ENCODE assay signal across 12 cellular contexts in genomic region chr9:71627537-71627936, GRCh38.
DNase-seq lines count a peak whose midpoint lies in the region; ATAC-seq and TF ChIP-seq lines count a peak whose summit lies in the region.
"Had no signal": no experiment of that assay in that cellular context is flagged by ENCODE, and none has a peak within 500 bp of the region (broad histone marks: within the 10 kb centered on the region; RNA-seq: fewer than 3 reads in every experiment).

No MANE protein-coding gene starts in this region.

- ATAC-seq in activated T-cell treated with anti-CD3 and anti-CD28 coated beads, Interleukin-2, amount 50 U/mL, for 72 hours (replicated peaks in 1 of 2): no peak

- H3K4me3 ChIP-seq in liver (ENCODE audit: low read depth in 1 of 3, low read length in 3 of 3) (no peak overlapping the region), HAP-1 (no peak overlapping the region), mesenchymal stem cell (ENCODE audit: insufficient read depth in 1 of 2, low read depth in 1 of 2, low read length in 2 of 2) (no peak overlapping the region)
- H3K4me3 ChIP-seq: BLaER1 treated with 17β-estradiol and CSF1 and Interleukin-3, amounts not matched to agents 10 nM and 100 nM had no signal

- H4K8ac ChIP-seq in mesenchymal stem cell (ENCODE audit: low read length): no peak overlapping the region

- H3K36me3 ChIP-seq in liver (ENCODE audit: control insufficient read depth in 4 of 4, insufficient read depth in 3 of 4, low read depth in 1 of 4, low read length in 3 of 4) (no peaks in the 10 kb centered on the region), HAP-1 (replicated peaks) (no peaks in the 10 kb centered on the region), mesenchymal stem cell (ENCODE audit: control insufficient read depth in 1 of 2, insufficient read depth in 2 of 2, low read depth in 1 of 2, low read length in 2 of 2) (no peaks in the 10 kb centered on the region)
- H3K36me3 ChIP-seq: BLaER1 treated with 17β-estradiol and CSF1 and Interleukin-3, amounts not matched to agents 10 nM and 100 nM had no signal

- H3K4me1 Mint-ChIP-seq in activated naive CD4-positive, alpha-beta T cell treated with anti-CD3 and anti-CD28 coated beads, Interleukin-2, amount 10 ng/mL, durations not matched to agents 7 days and 5 days: peaks cover 24% of the 10 kb centered on the region
- H3K4me1 Mint-ChIP-seq in activated T-cell treated with anti-CD3 and anti-CD28 coated beads, Interleukin-2, amount 50 U/mL, for 72 hours (ENCODE audit: low read depth): no peaks in the 10 kb centered on the region

- no peaks in the 10 kb centered on the region for H3K9me3 Mint-ChIP-seq in activated naive CD4-positive, alpha-beta T cell treated with anti-CD3 and anti-CD28 coated beads, Interleukin-2, amount 10 ng/mL, durations not matched to agents 7 days and 5 days
- peaks cover 0 to 2% of the 10 kb centered on the region in 2 donors for H3K9me3 Mint-ChIP-seq in activated T-cell treated with anti-CD3 and anti-CD28 coated beads, Interleukin-2, amount 50 U/mL, for 72 hours
- H3K9me3 Mint-ChIP-seq: CD4-positive, CD25-positive, alpha-beta regulatory T cell had no signal

- no peak overlapping the region for H2BK12ac ChIP-seq in mesenchymal stem cell (ENCODE audit: low read length in 2 of 2)

- no peak overlapping the region for H3K18ac ChIP-seq in mesenchymal stem cell (ENCODE audit: low read depth in 1 of 2, low read length in 2 of 2)

- peak; percentile 38 to 46 for TF ChIP-seq RAD21 in liver (IDR thresholded peaks at IDR 0.05)

- no peak overlapping the region for H2BK15ac ChIP-seq in mesenchymal stem cell (ENCODE audit: low read depth, poor library complexity, severe bottlenecking)

- peaks cover 22% of the 10 kb centered on the region for H3K27me3 Mint-ChIP-seq in activated naive CD4-positive, alpha-beta T cell treated with anti-CD3 and anti-CD28 coated beads, Interleukin-2, amount 10 ng/mL, durations not matched to agents 7 days and 5 days
- no peaks in the 10 kb centered on the region for H3K27me3 Mint-ChIP-seq in activated T-cell treated with anti-CD3 and anti-CD28 coated beads, Interleukin-2, amount 50 U/mL, for 72 hours (ENCODE audit: low read depth)

- no peak overlapping the region for H2AFZ ChIP-seq in mesenchymal stem cell (ENCODE audit: low read depth, low read length)

- no peak overlapping the region for H2BK120ac ChIP-seq in mesenchymal stem cell (ENCODE audit: low read depth, low read length)

- in situ Hi-C loops in HAP-1 (cut with MboI; ENCODE audit: low sequenced_read_pairs): no loop called here

- no peaks in the 10 kb centered on the region for H3K9me3 ChIP-seq in liver (ENCODE audit: control insufficient read depth in 4 of 4, low read length in 3 of 4)
- H3K9me3 ChIP-seq in HAP-1: no peaks in the 10 kb centered on the region
- no peaks in the 10 kb centered on the region for H3K9me3 ChIP-seq in mesenchymal stem cell (ENCODE audit: control insufficient read depth, low read length)
- H3K9me3 ChIP-seq: BLaER1 treated with 17β-estradiol and CSF1 and Interleukin-3, amounts not matched to agents 10 nM and 100 nM had no signal

- H3K4me3 Mint-ChIP-seq in activated naive CD4-positive, alpha-beta T cell treated with anti-CD3 and anti-CD28 coated beads, Interleukin-2, amount 10 ng/mL, durations not matched to agents 7 days and 5 days: no peak overlapping the region
- H3K4me3 Mint-ChIP-seq in activated T-cell treated with anti-CD3 and anti-CD28 coated beads, Interleukin-2, amount 50 U/mL, for 72 hours: no peak overlapping the region
- H3K4me3 Mint-ChIP-seq: CD4-positive, CD25-positive, alpha-beta regulatory T cell had no signal

- no peak for DNase-seq in activated naive CD4-positive, alpha-beta T cell treated with anti-CD3 and anti-CD28 coated beads, Interleukin-2, amount 10 ng/mL, durations not matched to agents 7 days and 5 days
- no peak for DNase-seq in activated naive CD4-positive, alpha-beta T cell treated with anti-CD3 and anti-CD28 coated beads, Interleukin-2, amount 50 U/mL, for 16 hours
- no peak for DNase-seq in epithelial cell of prostate (ENCODE audit: low read depth, low spot score)
- no peak for DNase-seq in HAP-1 (ENCODE audit: low spot score in 2 of 2)
- DNase-seq in activated T-cell treated with anti-CD3 and anti-CD28 coated beads, Interleukin-2, amount 50 U/mL, for 72 hours: no peak
- no peak for DNase-seq in mesenchymal stem cell
- DNase-seq: 8988T, Calu3, DMS 273 treated with DMSO at 0.1 percent for 48 hours had no signal

- CTCF ChIA-PET in activated naive CD4-positive, alpha-beta T cell treated with anti-CD3 and anti-CD28 coated beads, Interleukin-2, amount 10 ng/mL, durations not matched to agents 7 days and 5 days (lab: Charles Lee): interaction anchor here (1.1 to 3.0 kb wide), 13 partner anchors 10 to 397 kb away, joined by 3 to 19 read pairs (median 6); no protein-coding TSS in a partner anchor

- H3K4me1 ChIP-seq in liver (ENCODE audit: control insufficient read depth in 4 of 4, insufficient read depth in 4 of 4, low read length in 3 of 4) (peaks cover 0 to 4% (median 0%) of the 10 kb centered on the region in 4 donors), HAP-1 (no peaks in the 10 kb centered on the region), mesenchymal stem cell (ENCODE audit: control insufficient read depth, insufficient read depth, low read depth, low read length) (no peaks in the 10 kb centered on the region)

- no peak overlapping the region for H3K14ac ChIP-seq in mesenchymal stem cell (ENCODE audit: low read length in 2 of 2)

- 23% methylated on average over 1 of the region's 1 CpG for WGBS in liver
- no CpG with 5 or more reads among the region's 1 CpG for WGBS in mesenchymal stem cell

- H3K23ac ChIP-seq in mesenchymal stem cell (ENCODE audit: low read length in 2 of 2): no peak overlapping the region

- no peak for TF ChIP-seq CTCF in liver (IDR thresholded peaks at IDR 0.05; ENCODE audit: low read depth, low read length, missing input control)

- no peaks in the 10 kb centered on the region for H3K79me1 ChIP-seq in mesenchymal stem cell (replicated peaks; ENCODE audit: low read length, poor library complexity, severe bottlenecking)

- no peak overlapping the region for H4K91ac ChIP-seq in mesenchymal stem cell (ENCODE audit: low read length)

- no peak overlapping the region for H2AK5ac ChIP-seq in mesenchymal stem cell (ENCODE audit: low read length, severe bottlenecking)

- no peak overlapping the region for H3K9ac ChIP-seq in liver (ENCODE audit: low read depth in 1 of 2, low read length in 2 of 2)
- H3K9ac ChIP-seq in mesenchymal stem cell (ENCODE audit: low read length): no peak overlapping the region
- H3K9ac ChIP-seq: BLaER1 treated with 17β-estradiol and CSF1 and Interleukin-3, amounts not matched to agents 10 nM and 100 nM had no signal

- H3K36me3 Mint-ChIP-seq in activated naive CD4-positive, alpha-beta T cell treated with anti-CD3 and anti-CD28 coated beads, Interleukin-2, amount 10 ng/mL, durations not matched to agents 7 days and 5 days: no peaks in the 10 kb centered on the region
- H3K36me3 Mint-ChIP-seq in activated T-cell treated with anti-CD3 and anti-CD28 coated beads, Interleukin-2, amount 50 U/mL, for 72 hours (ENCODE audit: insufficient read depth in 2 of 2): no peaks in the 10 kb centered on the region
- H3K36me3 Mint-ChIP-seq: CD4-positive, CD25-positive, alpha-beta regulatory T cell had no signal

- H3K27ac Mint-ChIP-seq in activated naive CD4-positive, alpha-beta T cell treated with anti-CD3 and anti-CD28 coated beads, Interleukin-2, amount 10 ng/mL, durations not matched to agents 7 days and 5 days: peak overlapping the region; percentile 36
- H3K27ac Mint-ChIP-seq in activated T-cell treated with anti-CD3 and anti-CD28 coated beads, Interleukin-2, amount 50 U/mL, for 72 hours: no peak overlapping the region
- H3K27ac Mint-ChIP-seq: CD4-positive, CD25-positive, alpha-beta regulatory T cell had no signal

- peak overlapping the region; percentile 71 for H3K27ac ChIP-seq in epithelial cell of prostate
- peak overlapping the region; percentile 52 to 64 for H3K27ac ChIP-seq in liver (ENCODE audit: low read depth in 1 of 2, low read length in 2 of 2)
- H3K27ac ChIP-seq in mesenchymal stem cell (ENCODE audit: low read length, poor library complexity, severe bottlenecking): no peak overlapping the region
- H3K27ac ChIP-seq: BLaER1 treated with 17β-estradiol and CSF1 and Interleukin-3, amounts not matched to agents 10 nM and 100 nM had no signal

- H3K27me3 ChIP-seq in liver (ENCODE audit: control insufficient read depth in 4 of 4, insufficient read depth in 4 of 4, low read length in 3 of 4) (no peaks in the 10 kb centered on the region), HAP-1 (ENCODE audit: low read depth) (no peaks in the 10 kb centered on the region), mesenchymal stem cell (ENCODE audit: control insufficient read depth in 1 of 2, insufficient read depth in 1 of 2, low read length in 2 of 2) (no peaks in the 10 kb centered on the region)
- H3K27me3 ChIP-seq: BLaER1 treated with 17β-estradiol and CSF1 and Interleukin-3, amounts not matched to agents 10 nM and 100 nM had no signal

- no peak overlapping the region for H3K4me2 ChIP-seq in mesenchymal stem cell (ENCODE audit: low read length, poor library complexity, severe bottlenecking)

- H2BK5ac ChIP-seq in mesenchymal stem cell (ENCODE audit: low read depth, low read length, poor library complexity, severe bottlenecking): no peak overlapping the region

- H3K4ac ChIP-seq in mesenchymal stem cell (ENCODE audit: low read depth in 1 of 2, low read length in 2 of 2): no peak overlapping the region

TF ChIP-seq in liver, 16 proteins besides CTCF, POLR2A, EP300 and RAD21 (continues in another document):
- TF ChIP-seq SP1 (IDR thresholded peaks at IDR 0.05) (peak; percentile 95), HNF4G (IDR thresholded peaks at IDR 0.05) (peak; percentile 87)
